ENCODE assay signal across 8 cellular contexts in genomic region chr7:149027055-149027454, GRCh38. TPM values are rescaled to one million over a fixed set of nuclear protein-coding genes. Genes with fewer than 3 reads are reported as not detected.
DNase-seq lines count a peak whose midpoint lies in the region; ATAC-seq and TF ChIP-seq lines count a peak whose summit lies in the region.

No MANE protein-coding gene starts in this region.

- no peak for ATAC-seq in Right ventricle myocardium superior (ENCODE audit: poor library complexity)

- no peak overlapping the region for H3K18ac ChIP-seq in mesenchymal stem cell (ENCODE audit: low read depth in 1 of 2, low read length in 2 of 2)

- no peak overlapping the region for H2BK15ac ChIP-seq in mesenchymal stem cell (ENCODE audit: low read depth, poor library complexity, severe bottlenecking)

- H3K9me3 ChIP-seq in right atrium auricular region (no peaks in the 10 kb centered on the region), adipocyte (ENCODE audit: control insufficient read depth, low read length) (no peaks in the 10 kb centered on the region), mesenchymal stem cell (ENCODE audit: control insufficient read depth, low read length) (no peaks in the 10 kb centered on the region)

- no peak overlapping the region for H2BK12ac ChIP-seq in mesenchymal stem cell (ENCODE audit: low read length in 2 of 2)

- H3K4ac ChIP-seq in mesenchymal stem cell (ENCODE audit: low read depth in 1 of 2, low read length in 2 of 2): peak overlapping the region in 1 of 2 experiments; percentile 18

- DNase-seq in right atrium auricular region (ENCODE audit: low spot score) (no peak), Right ventricle myocardium superior (no peak), adipocyte (ENCODE audit: low read depth) (peak; percentile 24), mesenchymal stem cell (peak; percentile 7), head of caudate nucleus (no peak), MV-4-11 (lab: John Stamatoyannopoulos, UW) (no peak), NCI-H345 (lab: John Stamatoyannopoulos, UW) (no peak)
- no peak for DNase-seq in central memory CD4-positive, alpha-beta T cell

- WGBS in mesenchymal stem cell: 74% methylated on average over 5 of the region's 10 CpGs

- intact Hi-C loops in Right ventricle myocardium superior (cut with DNase I) (loop anchor here (5.0 kb wide), 2 partner anchors 40 to 65 kb away; partner anchors contain the start of gene ZNF786), head of caudate nucleus (cut with DNase I) (loop anchor here (5.0 kb wide), 1 partner anchor 40 kb away; no protein-coding TSS in a partner anchor)

- no peak overlapping the region for H4K91ac ChIP-seq in mesenchymal stem cell (ENCODE audit: low read length)

- H3K27ac ChIP-seq in right atrium auricular region: no peak overlapping the region
- H3K27ac ChIP-seq in mesenchymal stem cell (ENCODE audit: low read length, poor library complexity, severe bottlenecking): no peak overlapping the region

- no peak overlapping the region for H4K8ac ChIP-seq in mesenchymal stem cell (ENCODE audit: low read length)

- no peak for TF ChIP-seq CTCF in right atrium auricular region (IDR thresholded peaks at IDR 0.05)

- H3K36me3 ChIP-seq in right atrium auricular region: no peaks in the 10 kb centered on the region
- H3K36me3 ChIP-seq in adipocyte (ENCODE audit: control insufficient read depth, insufficient read depth, low read length, severe bottlenecking): no peaks in the 10 kb centered on the region
- peaks cover 0 to 2% of the 10 kb centered on the region in 2 experiments for H3K36me3 ChIP-seq in mesenchymal stem cell (ENCODE audit: control insufficient read depth in 1 of 2, insufficient read depth in 2 of 2, low read depth in 1 of 2, low read length in 2 of 2)

- H3K23ac ChIP-seq in mesenchymal stem cell (ENCODE audit: low read length in 2 of 2): no peak overlapping the region

- H3K27me3 ChIP-seq in right atrium auricular region (no peaks in the 10 kb centered on the region), adipocyte (replicated peaks; ENCODE audit: control insufficient read depth, insufficient read depth, low read length) (no peaks in the 10 kb centered on the region), mesenchymal stem cell (ENCODE audit: control insufficient read depth in 1 of 2, insufficient read depth in 1 of 2, low read length in 2 of 2) (no peaks in the 10 kb centered on the region)

- peak overlapping the region; percentile 16 for H2AK5ac ChIP-seq in mesenchymal stem cell (ENCODE audit: low read length, severe bottlenecking)

- H3K4me1 ChIP-seq in right atrium auricular region (peaks cover 2 to 32% of the 10 kb centered on the region in 2 donors), adipocyte (ENCODE audit: control insufficient read depth, insufficient read depth, low read length) (peaks cover 17% of the 10 kb centered on the region), mesenchymal stem cell (ENCODE audit: control insufficient read depth, insufficient read depth, low read depth, low read length) (peaks cover 10% of the 10 kb centered on the region)

- no peak overlapping the region for H2BK5ac ChIP-seq in mesenchymal stem cell (ENCODE audit: low read depth, low read length, poor library complexity, severe bottlenecking)

- H3K4me3 ChIP-seq in right atrium auricular region (peak overlapping the region; percentile 79 to 95), adipocyte (ENCODE audit: low read length) (peak overlapping the region; percentile 94), mesenchymal stem cell (ENCODE audit: insufficient read depth in 1 of 2, low read depth in 1 of 2, low read length in 2 of 2) (peak overlapping the region in 1 of 2 experiments; percentile 85)

- peak overlapping the region; percentile 81 for H3K4me2 ChIP-seq in mesenchymal stem cell (ENCODE audit: low read length, poor library complexity, severe bottlenecking)

- peak overlapping the region; percentile 95 for H3K9ac ChIP-seq in adipocyte (ENCODE audit: low read length)
- peak overlapping the region; percentile 92 for H3K9ac ChIP-seq in mesenchymal stem cell (ENCODE audit: low read length)

- no peak overlapping the region for H2AFZ ChIP-seq in mesenchymal stem cell (ENCODE audit: low read depth, low read length)

- H2BK120ac ChIP-seq in mesenchymal stem cell (ENCODE audit: low read depth, low read length): no peak overlapping the region

- no peaks in the 10 kb centered on the region for H3K79me1 ChIP-seq in mesenchymal stem cell (replicated peaks; ENCODE audit: low read length, poor library complexity, severe bottlenecking)

- H3K14ac ChIP-seq in mesenchymal stem cell (ENCODE audit: low read length in 2 of 2): no peak overlapping the region

RNA-seq across cellular contexts. Expression of gene PDIA4, which starts 1.2 kb away (rescaled TPM):
- total RNA-seq in right atrium auricular region: 10 to 100 TPM; 32.3 to 48.9 TPM
- total RNA-seq in Right ventricle myocardium superior: 32.2 TPM
- polyA plus RNA-seq in mesenchymal stem cell (2013, experiment 1 of 2): 239 TPM
- polyA plus RNA-seq in mesenchymal stem cell (2013, experiment 2 of 2): 246 TPM

Comparison
In these comparisons a context has a peak if more than half of its experiments do, and no peak if none do; other contexts are left out.
1. DNase-seq: peak in adipocyte (single experiment) and mesenchymal stem cell (single experiment); none in right atrium auricular region (single experiment), Right ventricle myocardium superior (single experiment), head of caudate nucleus (0 of 42), MV-4-11 (single experiment), NCI-H345 (single experiment) and central memory CD4-positive, alpha-beta T cell (single experiment).